In genomic region chr5:95631265-95631957, GRCh38 we compare ENCODE assay signal across 1 cellular context.
TF ChIP-seq lines count a peak whose summit lies in the region.

No MANE protein-coding gene starts in this region.

TF ChIP-seq in HCT116, 20 proteins besides CTCF, POLR2A, EP300 and RAD21 (continued from another document):
- TF ChIP-seq REST (IDR thresholded peaks at IDR 0.05; ENCODE audit: low read depth) (no peak), ELF1 (IDR thresholded peaks at IDR 0.05; ENCODE audit: borderline replicate concordance, low read depth) (no peak), EZH2phosphoT487 (IDR thresholded peaks at IDR 0.05; ENCODE audit: borderline replicate concordance) (no peak), YY1 (IDR thresholded peaks at IDR 0.05; ENCODE audit: extremely low read depth, insufficient replicate concordance, low read depth, low read length) (no peak)
